In the genomic region with DNA sequence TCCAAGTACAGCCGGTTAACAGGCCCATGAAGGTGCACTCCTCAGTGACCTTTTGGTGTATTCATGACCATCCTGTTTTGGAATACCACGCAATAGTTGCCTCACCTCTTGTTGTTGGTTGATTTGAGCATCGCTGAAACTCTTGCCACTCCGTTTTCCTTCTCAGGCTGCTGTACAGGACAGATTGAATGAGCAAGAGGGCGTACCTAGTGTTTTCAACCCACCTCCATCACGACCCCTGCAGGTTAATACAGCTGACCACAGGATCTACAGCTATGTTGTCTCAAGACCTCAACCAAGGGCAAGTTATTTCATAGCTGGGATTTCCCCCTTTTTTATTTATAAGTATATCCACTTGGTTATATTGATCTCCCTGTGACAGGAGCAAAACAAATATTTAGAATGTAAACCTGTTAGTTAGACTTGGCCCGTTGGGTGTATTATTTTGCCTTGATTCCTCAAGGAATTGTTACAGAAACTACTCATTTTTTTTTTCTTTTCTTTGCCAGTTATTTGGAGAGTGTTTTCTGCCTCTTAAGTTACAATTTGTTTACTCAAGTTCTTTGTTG, we compare ENCODE assay signal across 14 cellular contexts.
"Had no signal": no experiment of that assay in that cellular context is flagged by ENCODE, and none has a peak within 500 bp of the region (broad histone marks: within the 10 kb centered on the region; RNA-seq: fewer than 3 reads in every experiment).

No MANE protein-coding gene starts in this region.

- H3K4me3 ChIP-seq: breast epithelium, heart left ventricle, ovary, smooth muscle cell, tibial nerve had no signal

- H3K27ac Mint-ChIP-seq: mesothelial cell of epicardium; stimulated activated naive B cell treated with anti-CD40 and anti-IgM and Interleukin-4, amounts not matched to agents 10 μg/mL and 1 μg/mL and 100 μg/mL, for 72 hours; T-helper 17 cell had no signal

- H3K4me3 Mint-ChIP-seq: mesothelial cell of epicardium; neural crest cell; stimulated activated naive B cell treated with anti-CD40 and anti-IgM and Interleukin-4, amounts not matched to agents 10 μg/mL and 1 μg/mL and 100 μg/mL, for 72 hours; T-helper 17 cell had no signal

- H3K27ac ChIP-seq: breast epithelium, heart left ventricle, ovary, tibial nerve had no signal

- H3K9me3 ChIP-seq: breast epithelium, heart left ventricle, ovary, tibial nerve had no signal

- H3K4me1 ChIP-seq: breast epithelium had no signal

- H3K36me3 ChIP-seq: breast epithelium, ovary had no signal

- H3K4me1 Mint-ChIP-seq: mesothelial cell of epicardium, neural crest cell had no signal

- H3K27me3 ChIP-seq: breast epithelium, heart left ventricle, ovary, tibial nerve had no signal

- H3K9me3 Mint-ChIP-seq: mesothelial cell of epicardium; neural crest cell; stimulated activated naive B cell treated with anti-CD40 and anti-IgM and Interleukin-4, amounts not matched to agents 10 μg/mL and 1 μg/mL and 100 μg/mL, for 72 hours had no signal

- H3K27me3 Mint-ChIP-seq: stimulated activated naive B cell treated with anti-CD40 and anti-IgM and Interleukin-4, amounts not matched to agents 10 μg/mL and 1 μg/mL and 100 μg/mL, for 72 hours; T-helper 17 cell had no signal

- DNase-seq: activated CD4-positive, alpha-beta T cell treated with anti-CD3 and anti-CD28 coated beads, Interleukin-2, amount 50 U/mL, for 48 hours; activated naive CD4-positive, alpha-beta T cell; aorta; foreskin melanocyte; heart left ventricle; ovary; right cardiac atrium; stimulated activated naive B cell treated with anti-CD40 and anti-IgM and Interleukin-4, amounts not matched to agents 10 μg/mL and 1 μg/mL and 100 μg/mL, for 72 hours; T-helper 17 cell had no signal

- ATAC-seq: heart left ventricle; right cardiac atrium; stimulated activated naive B cell treated with anti-CD40 and anti-IgM and Interleukin-4, amounts not matched to agents 10 μg/mL and 1 μg/mL and 100 μg/mL, for 72 hours; T-helper 17 cell had no signal
